In genomic region chr5:10577371-10578291, GRCh38 we compare ENCODE assay signal across 8 cellular contexts. TPM values are rescaled to one million over a fixed set of nuclear protein-coding genes. Genes with fewer than 3 reads are reported as not detected.
A peak's percentile ranks its signal among the peaks of the same experiment; 100 is the strongest.
DNase-seq lines count a peak whose midpoint lies in the region; ATAC-seq and TF ChIP-seq lines count a peak whose summit lies in the region.

No MANE protein-coding gene starts in this region.

- intact Hi-C loops in left lung (cut with DNase I): no loop called here

- H3K9me3 ChIP-seq in OCI-LY3 (ENCODE audit: insufficient read depth, low read length) (no peaks in the 10 kb centered on the region), left lung (no peaks in the 10 kb centered on the region)

- H3K36me3 ChIP-seq in GM06990 (ENCODE audit: control insufficient read depth, insufficient read depth, low read length) (peaks cover 3% of the 10 kb centered on the region; the same call in 1 of the 2 replicates), OCI-LY3 (replicated peaks; ENCODE audit: low read depth, low read length) (peaks cover 23% of the 10 kb centered on the region), left lung (no peaks in the 10 kb centered on the region)

- H3K27ac ChIP-seq in OCI-LY3 (ENCODE audit: low read length) (peak overlapping the region; percentile 96), left lung (no peak overlapping the region)

- H3K79me2 ChIP-seq in OCI-LY3 (ENCODE audit: low read length): peaks cover 91% of the 10 kb centered on the region

- peak; percentile 36 for ATAC-seq in GM21723 (IDR thresholded peaks at IDR 0.05; ENCODE audit: unreplicated experiment)
- peak; percentile 65 for ATAC-seq in left lung
- no peak for ATAC-seq in HG03025 (IDR thresholded peaks at IDR 0.05; ENCODE audit: low FRiP score, unreplicated experiment)

- H4K20me1 ChIP-seq in OCI-LY3 (ENCODE audit: insufficient read depth, low read length): peaks cover 70% of the 10 kb centered on the region

- TF ChIP-seq CTCF in GM06990 (IDR thresholded peaks at IDR 0.05; ENCODE audit: insufficient read depth, low read length, poor library complexity, severe bottlenecking) (no peak), OCI-LY3 (IDR thresholded peaks at IDR 0.05; ENCODE audit: low read depth, low read length) (no peak), left lung (IDR thresholded peaks at IDR 0.05) (no peak)

- H3K4me1 ChIP-seq in OCI-LY3 (ENCODE audit: low read length): peaks cover 90% of the 10 kb centered on the region
- H3K4me1 ChIP-seq in left lung: peaks cover 0 to 27% of the 10 kb centered on the region in 2 donors

- DNase-seq in GM06990 (ENCODE audit: extremely low read depth, insufficient read length) (peak; percentile 56), left lung (peak in 1 of 2 donors; percentile 79), cerebellar cortex (ENCODE audit: low spot score) (no peak), HuH-7.5 (ENCODE audit: low spot score) (no peak)
- DNase-seq in activated T-cell treated with anti-CD3 and anti-CD28 coated beads, Interleukin-2, amount 50 U/mL, for 48 hours: no peak

- H3K9ac ChIP-seq in OCI-LY3 (ENCODE audit: low read length): peak overlapping the region; percentile 63

- H3K4me3 ChIP-seq in GM06990 (replicated peaks; ENCODE audit: low read depth, low read length) (peak overlapping the region; percentile 17), OCI-LY3 (ENCODE audit: low read length) (peak overlapping the region; percentile 31; the same call in 1 of the 2 replicates), left lung (no peak overlapping the region)

- peak overlapping the region; percentile 71 for H3K4me2 ChIP-seq in OCI-LY3 (ENCODE audit: low read length)

- H2AFZ ChIP-seq in OCI-LY3 (ENCODE audit: low read depth, low read length): no peak overlapping the region

- no peaks in the 10 kb centered on the region for H3K27me3 ChIP-seq in GM06990 (replicated peaks; ENCODE audit: control insufficient read depth, insufficient read depth, low read length)
- H3K27me3 ChIP-seq in OCI-LY3 (ENCODE audit: low read depth, low read length): no peaks in the 10 kb centered on the region
- H3K27me3 ChIP-seq in left lung: no peaks in the 10 kb centered on the region

RNA-seq across cellular contexts. Expression of gene ANKRD33B, which starts 13.8 kb away (rescaled TPM):
- 1 to 10 TPM; 1.8 to 6.3 TPM for total RNA-seq in left lung

Comparison
In these comparisons a context has a peak if more than half of its experiments do, and no peak if none do; other contexts are left out.
1. H3K4me3 ChIP-seq: peak in GM06990 (single experiment) and OCI-LY3 (single experiment); none in left lung (0 of 2).